8 cellular contexts compared by ENCODE assay signal in genomic region chr7:124032369-124033092, GRCh38. TPM values are rescaled to one million over a fixed set of nuclear protein-coding genes. Genes with fewer than 3 reads are reported as not detected.
DNase-seq lines count a peak whose midpoint lies in the region; ATAC-seq lines count a peak whose summit lies in the region.

Gene TMEM229A, minus strand, starts transcription at chr7:124033067. Its CDS starts 64 bp downstream, at chr7:124033003.

- H3K4me1 ChIP-seq in neuron (ENCODE audit: insufficient read depth, low read length), result peaks cover 8% of the 10 kb centered on the region

- H3K9me3 ChIP-seq in neuron (ENCODE audit: low read length), result no peaks in the 10 kb centered on the region

- H2AFZ ChIP-seq in neuron (ENCODE audit: low read depth, low read length), result peak within 1 kb of the TSS; percentile 100

- peak within 1 kb of the TSS; percentile 59 for H3K4me3 Mint-ChIP-seq in activated CD4-positive, alpha-beta T cell treated with anti-CD3 and anti-CD28 coated beads, Interleukin-2, amount 10 ng/mL, durations not matched to agents 7 days and 5 days
- H3K4me3 Mint-ChIP-seq in activated CD8-positive, alpha-beta memory T cell treated with anti-CD3 and anti-CD28 coated beads, Interleukin-2, amount 10 ng/mL, durations not matched to agents 7 days and 5 days, result peak within 1 kb of the TSS; percentile 50

- POLR2A ChIA-PET in activated CD4-positive, alpha-beta T cell treated with anti-CD3 and anti-CD28 coated beads, Interleukin-2, amount 10 ng/mL, durations not matched to agents 7 days and 5 days (lab: Charles Lee), result no interaction called here

- H3K4me3 ChIP-seq in neuron (ENCODE audit: low read length), result peak within 1 kb of the TSS; percentile 64

- DNase-seq in activated CD4-positive, alpha-beta T cell treated with anti-CD3 and anti-CD28 coated beads, Interleukin-2, amount 10 ng/mL, durations not matched to agents 7 days and 5 days, result peak; percentile 8
- no peak for DNase-seq in activated CD4-positive, alpha-beta T cell treated with anti-CD3 and anti-CD28 coated beads for 4 hours
- peak; percentile 49 for DNase-seq in KBM-7
- no peak for DNase-seq in activated CD8-positive, alpha-beta memory T cell treated with anti-CD3 and anti-CD28 coated beads, Interleukin-2, amount 10 ng/mL, durations not matched to agents 7 days and 5 days
- peak; percentile 2 for DNase-seq in germinal center (ENCODE audit: low spot score)
- no peak for DNase-seq in cortex of kidney (lab: John Stamatoyannopoulos, UW)

- peaks cover 4% of the 10 kb centered on the region for H3K4me1 Mint-ChIP-seq in activated CD4-positive, alpha-beta T cell treated with anti-CD3 and anti-CD28 coated beads, Interleukin-2, amount 10 ng/mL, durations not matched to agents 7 days and 5 days
- H3K4me1 Mint-ChIP-seq in activated CD8-positive, alpha-beta memory T cell treated with anti-CD3 and anti-CD28 coated beads, Interleukin-2, amount 10 ng/mL, durations not matched to agents 7 days and 5 days, result peaks cover 7% of the 10 kb centered on the region

- H3K27me3 ChIP-seq in neuron (ENCODE audit: insufficient read depth, low read length), result peaks cover 40% of the 10 kb centered on the region

- ATAC-seq in activated CD8-positive, alpha-beta memory T cell treated with anti-CD3 and anti-CD28 coated beads, Interleukin-2, amount 10 ng/mL, durations not matched to agents 7 days and 5 days, result peak; percentile 12
- ATAC-seq in HG03039 (IDR thresholded peaks at IDR 0.05; ENCODE audit: unreplicated experiment), result no peak

- no peaks in the 10 kb centered on the region for H3K36me3 ChIP-seq in neuron (ENCODE audit: insufficient read depth, low read length)

- no peak within 1 kb of the TSS for H3K27ac Mint-ChIP-seq in activated CD4-positive, alpha-beta T cell treated with anti-CD3 and anti-CD28 coated beads, Interleukin-2, amount 10 ng/mL, durations not matched to agents 7 days and 5 days
- H3K27ac Mint-ChIP-seq in activated CD8-positive, alpha-beta memory T cell treated with anti-CD3 and anti-CD28 coated beads, Interleukin-2, amount 10 ng/mL, durations not matched to agents 7 days and 5 days, result peak within 1 kb of the TSS; percentile 56

- CTCF ChIA-PET in activated CD4-positive, alpha-beta T cell treated with anti-CD3 and anti-CD28 coated beads, Interleukin-2, amount 10 ng/mL, durations not matched to agents 7 days and 5 days (lab: Charles Lee), result no interaction called here
- CTCF ChIA-PET in activated CD8-positive, alpha-beta memory T cell treated with anti-CD3 and anti-CD28 coated beads, Interleukin-2, amount 10 ng/mL, durations not matched to agents 7 days and 5 days (lab: Charles Lee), result no interaction called here

- no peaks in the 10 kb centered on the region for H3K36me3 Mint-ChIP-seq in activated CD4-positive, alpha-beta T cell treated with anti-CD3 and anti-CD28 coated beads, Interleukin-2, amount 10 ng/mL, durations not matched to agents 7 days and 5 days (ENCODE audit: low read depth)
- no peaks in the 10 kb centered on the region for H3K36me3 Mint-ChIP-seq in activated CD8-positive, alpha-beta memory T cell treated with anti-CD3 and anti-CD28 coated beads, Interleukin-2, amount 10 ng/mL, durations not matched to agents 7 days and 5 days

- H3K27me3 Mint-ChIP-seq in activated CD4-positive, alpha-beta T cell treated with anti-CD3 and anti-CD28 coated beads, Interleukin-2, amount 10 ng/mL, durations not matched to agents 7 days and 5 days, result peaks cover 55% of the 10 kb centered on the region
- H3K27me3 Mint-ChIP-seq in activated CD8-positive, alpha-beta memory T cell treated with anti-CD3 and anti-CD28 coated beads, Interleukin-2, amount 10 ng/mL, durations not matched to agents 7 days and 5 days, result peaks cover 58% of the 10 kb centered on the region

- in situ Hi-C loops in KBM-7 (cut with MboI; ENCODE audit: low pct_unique_long_range_greater_than_20kb, low sequenced_read_pairs), result no loop called here

- H3K9me3 Mint-ChIP-seq in activated CD4-positive, alpha-beta T cell treated with anti-CD3 and anti-CD28 coated beads, Interleukin-2, amount 10 ng/mL, durations not matched to agents 7 days and 5 days, result no peaks in the 10 kb centered on the region
- H3K9me3 Mint-ChIP-seq in activated CD8-positive, alpha-beta memory T cell treated with anti-CD3 and anti-CD28 coated beads, Interleukin-2, amount 10 ng/mL, durations not matched to agents 7 days and 5 days (ENCODE audit: low read depth), result no peaks in the 10 kb centered on the region

RNA-seq across cellular contexts. Expression of gene TMEM229A, which starts in this region (rescaled TPM):
- total RNA-seq in activated CD4-positive, alpha-beta T cell treated with anti-CD3 and anti-CD28 coated beads, Interleukin-2, amount 10 ng/mL, durations not matched to agents 7 days and 5 days, result not detected
- total RNA-seq in activated CD8-positive, alpha-beta memory T cell treated with anti-CD3 and anti-CD28 coated beads, Interleukin-2, amount 10 ng/mL, durations not matched to agents 7 days and 5 days, result not detected

Comparison
In these comparisons a context has a peak if more than half of its experiments do, and no peak if none do; other contexts are left out.
1. Peak in DNase-seq in activated CD4-positive, alpha-beta T cell treated with anti-CD3 and anti-CD28 coated beads, Interleukin-2, amount 10 ng/mL, durations not matched to agents 7 days and 5 days; RNA of the gene not detected or under 1 TPM.
2. Peak in ATAC-seq in activated CD8-positive, alpha-beta memory T cell treated with anti-CD3 and anti-CD28 coated beads, Interleukin-2, amount 10 ng/mL, durations not matched to agents 7 days and 5 days; RNA of the gene not detected or under 1 TPM.
3. DNase-seq: peak in KBM-7 (single experiment) and germinal center (single experiment); none in activated CD4-positive, alpha-beta T cell treated with anti-CD3 and anti-CD28 coated beads for 4 hours (0 of 2), activated CD8-positive, alpha-beta memory T cell treated with anti-CD3 and anti-CD28 coated beads, Interleukin-2, amount 10 ng/mL, durations not matched to agents 7 days and 5 days (single experiment) and cortex of kidney (single experiment).